In genomic region chr6:11912420-11912819, GRCh38 we compare ENCODE assay signal across 15 cellular contexts.
DNase-seq lines count a peak whose midpoint lies in the region; TF ChIP-seq lines count a peak whose summit lies in the region.
"Had no signal": no experiment of that assay in that cellular context is flagged by ENCODE, and none has a peak within 500 bp of the region (broad histone marks: within the 10 kb centered on the region; RNA-seq: fewer than 3 reads in every experiment).

No MANE protein-coding gene starts in this region.

- H3K79me2 ChIP-seq in GM23248 (ENCODE audit: insufficient read depth) (no peaks in the 10 kb centered on the region), OCI-LY1 (ENCODE audit: insufficient read depth, low read length) (no peaks in the 10 kb centered on the region)

- no peaks in the 10 kb centered on the region for H3K27me3 Mint-ChIP-seq in endodermal cell (ENCODE audit: insufficient read depth)
- peaks cover 0 to 4% of the 10 kb centered on the region in 2 donors for H3K27me3 Mint-ChIP-seq in CD4-positive, alpha-beta memory T cell

- TF ChIP-seq CTCF in BE2C (IDR thresholded peaks at IDR 0.05; ENCODE audit: low read depth, low read length), result peak; percentile 14; the same call in 1 of the 2 replicates
- peak; percentile 13; the same call in 1 of the 2 replicates for TF ChIP-seq CTCF in OCI-LY1 (IDR thresholded peaks at IDR 0.05; ENCODE audit: low read length)
- TF ChIP-seq CTCF in endodermal cell (conservative IDR thresholded peaks at IDR 0.05), result peak; percentile 57

- in situ Hi-C loops in GM23248 (cut with MboI), result no loop called here

- peaks cover 3% of the 10 kb centered on the region for H3K36me3 Mint-ChIP-seq in endodermal cell (ENCODE audit: low read depth)
- H3K36me3 Mint-ChIP-seq in CD4-positive, alpha-beta memory T cell, result no peaks in the 10 kb centered on the region

- H3K9ac ChIP-seq in GM23248, result no peak overlapping the region
- H3K9ac ChIP-seq in OCI-LY1 (ENCODE audit: low read length), result no peak overlapping the region
- no peak overlapping the region for H3K9ac ChIP-seq in endodermal cell (ENCODE audit: extremely low read depth, low read length, poor library complexity, severe bottlenecking)

- H3F3A ChIP-seq in GM23248 (ENCODE audit: insufficient read depth) (peaks cover 19% of the 10 kb centered on the region; the same call in 1 of the 2 replicates), OCI-LY1 (ENCODE audit: insufficient read depth, low read length) (no peaks in the 10 kb centered on the region)

- H3K9me2 ChIP-seq in GM23248 (ENCODE audit: insufficient read depth) (no peaks in the 10 kb centered on the region), OCI-LY1 (ENCODE audit: low read depth, low read length) (no peaks in the 10 kb centered on the region)

- H3K27ac ChIP-seq in GM23248 (no peak overlapping the region), OCI-LY1 (ENCODE audit: low read depth, low read length, poor library complexity, severe bottlenecking) (no peak overlapping the region), endodermal cell (ENCODE audit: low read depth, low read length) (no peak overlapping the region)
- H3K27ac ChIP-seq in CD4-positive, alpha-beta memory T cell (ENCODE audit: low read depth, low read length), result no peak overlapping the region

- H3K4me1 ChIP-seq in BE2C, result no peaks in the 10 kb centered on the region
- H3K4me1 ChIP-seq in GM23248 (ENCODE audit: insufficient read depth), result peaks cover 24% of the 10 kb centered on the region
- H3K4me1 ChIP-seq in OCI-LY1 (ENCODE audit: insufficient read depth, low read length, severe bottlenecking), result no peaks in the 10 kb centered on the region
- H3K4me1 ChIP-seq in endodermal cell (ENCODE audit: control insufficient read depth, insufficient read depth, low read length), result no peaks in the 10 kb centered on the region
- no peaks in the 10 kb centered on the region for H3K4me1 ChIP-seq in CD4-positive, alpha-beta memory T cell (ENCODE audit: insufficient read depth, low read length)

- no peak overlapping the region for H3K4me3 ChIP-seq in BE2C (ENCODE audit: low read depth, low read length)
- no peak overlapping the region for H3K4me3 ChIP-seq in GM23248
- H3K4me3 ChIP-seq in OCI-LY1 (ENCODE audit: low read depth, low read length, poor library complexity, severe bottlenecking), result no peak overlapping the region
- no peak overlapping the region for H3K4me3 ChIP-seq in endodermal cell (ENCODE audit: low read length)
- no peak overlapping the region for H3K4me3 ChIP-seq in CD4-positive, alpha-beta memory T cell (ENCODE audit: low read length in 2 of 2)
- H3K4me3 ChIP-seq: smooth muscle cell had no signal

- H3K9me3 Mint-ChIP-seq in endodermal cell, result peaks cover 17% of the 10 kb centered on the region
- H3K9me3 Mint-ChIP-seq in CD4-positive, alpha-beta memory T cell, result no peaks in the 10 kb centered on the region

- H3K27me3 ChIP-seq in BE2C (no peaks in the 10 kb centered on the region), GM23248 (replicated peaks; ENCODE audit: insufficient read depth) (no peaks in the 10 kb centered on the region), OCI-LY1 (ENCODE audit: insufficient read depth, low read length) (no peaks in the 10 kb centered on the region; the same call in 1 of the 2 replicates), endodermal cell (ENCODE audit: control insufficient read depth, insufficient read depth, low read length, poor library complexity, severe bottlenecking) (no peaks in the 10 kb centered on the region)
- H3K27me3 ChIP-seq in CD4-positive, alpha-beta memory T cell (ENCODE audit: insufficient read depth, low read length), result no peaks in the 10 kb centered on the region

- H3K9me3 ChIP-seq in BE2C (no peaks in the 10 kb centered on the region), GM23248 (ENCODE audit: low read depth) (no peaks in the 10 kb centered on the region), OCI-LY1 (ENCODE audit: low read length) (no peaks in the 10 kb centered on the region), endodermal cell (ENCODE audit: control insufficient read depth, low read length) (peaks cover 16% of the 10 kb centered on the region)
- H3K9me3 ChIP-seq in CD4-positive, alpha-beta memory T cell (ENCODE audit: control insufficient read depth in 1 of 2, low read length in 2 of 2), result no peaks in the 10 kb centered on the region

- no peak overlapping the region for H3K4me3 Mint-ChIP-seq in endodermal cell
- H3K4me3 Mint-ChIP-seq in CD4-positive, alpha-beta memory T cell, result no peak overlapping the region

- POLR2A ChIA-PET in CD4-positive, alpha-beta memory T cell (lab: Charles Lee; ENCODE audit: partially characterized antibody), result interaction anchor here (1.1 kb wide), 1 partner anchor 98 kb away, joined by 3 read pairs; no protein-coding TSS in a partner anchor

- H3K36me3 ChIP-seq in BE2C (no peaks in the 10 kb centered on the region), GM23248 (ENCODE audit: low read depth) (no peaks in the 10 kb centered on the region), OCI-LY1 (ENCODE audit: insufficient read depth, low read length) (no peaks in the 10 kb centered on the region), endodermal cell (ENCODE audit: control insufficient read depth, insufficient read depth, low read length) (no peaks in the 10 kb centered on the region)
- no peaks in the 10 kb centered on the region for H3K36me3 ChIP-seq in CD4-positive, alpha-beta memory T cell (ENCODE audit: insufficient read depth, low read length)

- no peaks in the 10 kb centered on the region for H4K20me1 ChIP-seq in GM23248 (ENCODE audit: insufficient read depth)
- no peaks in the 10 kb centered on the region for H4K20me1 ChIP-seq in OCI-LY1 (ENCODE audit: insufficient read depth, low read length)

- intact Hi-C loops in CD4-positive, alpha-beta memory T cell (cut with micrococcal nuclease), result no loop called here

- no peak overlapping the region for H3K27ac Mint-ChIP-seq in endodermal cell
- no peak overlapping the region for H3K27ac Mint-ChIP-seq in CD4-positive, alpha-beta memory T cell

- no peak overlapping the region for H2AFZ ChIP-seq in GM23248
- H2AFZ ChIP-seq in OCI-LY1 (ENCODE audit: low read length), result no peak overlapping the region

- WGBS in GM23248 (ENCODE audit: low coverage in 1 of 2, low lambda C conversion rate in 2 of 2, missing lambda C conversion rate in 2 of 2), 2 experiments, result 90 to 92% methylated on average over 6 of the region's 6 CpGs
- WGBS in endodermal cell (ENCODE audit: insufficient coverage in 1 of 2, insufficient read length in 1 of 2), 2 experiments, result 94 to 98% methylated on average over 4 to 5 of the region's 6 CpGs

- CTCF ChIA-PET in CD4-positive, alpha-beta memory T cell (lab: Charles Lee; ENCODE audit: partially characterized antibody), result interaction anchor here (1.3 to 1.9 kb wide), 2 partner anchors 94 to 213 kb away, joined by 3 to 5 read pairs; no protein-coding TSS in a partner anchor

- H3K4me2 ChIP-seq in GM23248 (ENCODE audit: unreplicated experiment) (no peak overlapping the region), OCI-LY1 (ENCODE audit: low read length) (no peak overlapping the region)
- H3K4me2 ChIP-seq: smooth muscle cell had no signal

- H3K4me1 Mint-ChIP-seq in endodermal cell, result no peaks in the 10 kb centered on the region
- no peaks in the 10 kb centered on the region for H3K4me1 Mint-ChIP-seq in CD4-positive, alpha-beta memory T cell

- DNase-seq in BE2C, result no peak
- DNase-seq in GM23248, result peak; percentile 15
- no peak for DNase-seq in endodermal cell
- no peak for DNase-seq in stimulated activated CD4-positive, alpha-beta T cell treated with anti-CD3 and anti-CD28 coated beads, Interleukin-4, amount 100 ng/mL, for 1 hour
- DNase-seq in stimulated activated naive CD4-positive, alpha-beta T cell treated with Interleukin-2 at 50 U/mL for 16 hours (lab: John Stamatoyannopoulos, UW), result no peak
- no peak for DNase-seq in NCI-H146 treated with DMSO at 0.1 percent for 48 hours (lab: John Stamatoyannopoulos, UW; ENCODE audit: unreplicated experiment)
- no peak for DNase-seq in CD4-positive, alpha-beta memory T cell
- DNase-seq: activated gamma-delta T cell treated with Interleukin-2 at 50 U/mL for 16 hours; hypothalamus; left colon; NCI-H2171; stimulated activated naive CD4-positive, alpha-beta T cell; SW 1271 had no signal
